ENCODE assay signal across 2 cellular contexts in genomic region chr17:50210249-50211225, GRCh38.
TF ChIP-seq lines count a peak whose summit lies in the region.

No MANE protein-coding gene starts in this region.

TF ChIP-seq in HCT116, 20 proteins besides CTCF, POLR2A, EP300 and RAD21:
- TF ChIP-seq TCF7L2 (IDR thresholded peaks at IDR 0.05; ENCODE audit: borderline replicate concordance, extremely low read depth, insufficient read depth, insufficient read length) (peak; percentile 76), EZH2phosphoT487 (IDR thresholded peaks at IDR 0.05; ENCODE audit: borderline replicate concordance) (no peak)
TF ChIP-seq in HCT116: peak in this region for 1.

TF ChIP-seq in K562, 482 proteins besides CTCF, POLR2A, EP300 and RAD21:
- TF ChIP-seq NR1H2 (CRISPR knock-in tag; IDR thresholded peaks at IDR 0.05), result no peak
- TF ChIP-seq ZBTB7A (IDR thresholded peaks at IDR 0.05; ENCODE audit: borderline replicate concordance, control insufficient read depth, low read depth, low read length), result peak; percentile 94
- TF ChIP-seq FOSL1 (tag; conservative IDR thresholded peaks at IDR 0.05), result peak; percentile 69
- peak; percentile 43; the same call in 1 of the 2 replicates for TF ChIP-seq LEF1 (IDR thresholded peaks at IDR 0.05)
- peak; percentile 17; the same call in 1 of the 2 replicates for TF ChIP-seq ATF7 (IDR thresholded peaks at IDR 0.05)
- peak; percentile 68 for TF ChIP-seq EGR1 (conservative IDR thresholded peaks at IDR 0.05)
- peak; percentile 9; the same call in 1 of the 2 replicates for TF ChIP-seq TEAD4 (IDR thresholded peaks at IDR 0.05; ENCODE audit: low read length)
- TF ChIP-seq TEAD4 (CRISPR knock-in tag; IDR thresholded peaks at IDR 0.05; ENCODE audit: borderline replicate concordance), result no peak
- no peak for TF ChIP-seq BCL6 (CRISPR knock-in tag; IDR thresholded peaks at IDR 0.05)
- peak; percentile 30 for TF ChIP-seq CBFA2T2 (conservative IDR thresholded peaks at IDR 0.05)
- TF ChIP-seq NR4A1 (CRISPR knock-in tag; IDR thresholded peaks at IDR 0.05), result no peak
- TF ChIP-seq NR4A1 (tag; IDR thresholded peaks at IDR 0.05), result 0 out of 2 replicates have a peak, but pooled peaks have one; percentile 23
- peak; percentile 75 for TF ChIP-seq ARID1B (IDR thresholded peaks at IDR 0.05)
- TF ChIP-seq ZNF133 (CRISPR knock-in tag; IDR thresholded peaks at IDR 0.05), result no peak
- TF ChIP-seq CHD1 (IDR thresholded peaks at IDR 0.05; ENCODE audit: low read length), result peak; percentile 44
- TF ChIP-seq GATAD2A (IDR thresholded peaks at IDR 0.05), result 0 out of 2 replicates have a peak, but pooled peaks have one; percentile 27
- no peak for TF ChIP-seq USF1 (CRISPR knock-in tag; IDR thresholded peaks at IDR 0.05)
- TF ChIP-seq TFAP4 (CRISPR knock-in tag; IDR thresholded peaks at IDR 0.05; ENCODE audit: borderline replicate concordance), result peak; percentile 22; the same call in 1 of the 2 replicates
- TF ChIP-seq RFX7 (CRISPR knock-in tag; IDR thresholded peaks at IDR 0.05), result no peak
- no peak for TF ChIP-seq ATF2 (CRISPR knock-in tag; IDR thresholded peaks at IDR 0.05)
- no peak for TF ChIP-seq NR2C2 (CRISPR knock-in tag; IDR thresholded peaks at IDR 0.05)
- peak; percentile 39; the same call in 1 of the 2 replicates for TF ChIP-seq NR2C2 (tag; IDR thresholded peaks at IDR 0.05)
- no peak for TF ChIP-seq E2F1 (CRISPR knock-in tag; IDR thresholded peaks at IDR 0.05)
- TF ChIP-seq TEAD1 (CRISPR knock-in tag; IDR thresholded peaks at IDR 0.05), result peak in 1 of 2 experiments; percentile 13; a peak in 1 of 4 replicates
- TF ChIP-seq CBFA2T3 (IDR thresholded peaks at IDR 0.05), result peak; percentile 49
- TF ChIP-seq GATAD2B (IDR thresholded peaks at IDR 0.05; ENCODE audit: borderline replicate concordance), result no peak
- peak; percentile 78; the same call in 1 of the 2 replicates for TF ChIP-seq SMARCE1 (IDR thresholded peaks at IDR 0.05)
- peak; percentile 79; the same call in 1 of the 2 replicates for TF ChIP-seq JUN (IDR thresholded peaks at IDR 0.05; ENCODE audit: borderline replicate concordance, low read depth, low read length)
- no peak for TF ChIP-seq JUN (CRISPR knock-in tag; IDR thresholded peaks at IDR 0.05; ENCODE audit: borderline replicate concordance)
- peak; percentile 84 for TF ChIP-seq ATF3 (IDR thresholded peaks at IDR 0.05)
- no peak for TF ChIP-seq ATF3 (CRISPR knock-in tag; conservative IDR thresholded peaks at IDR 0.05)
- TF ChIP-seq HCFC1 (IDR thresholded peaks at IDR 0.05; ENCODE audit: low read depth, low read length), result no peak
- no peak for TF ChIP-seq ZNF561 (CRISPR knock-in tag; conservative IDR thresholded peaks at IDR 0.05)
- no peak for TF ChIP-seq ETV5 (CRISPR knock-in tag; IDR thresholded peaks at IDR 0.05; ENCODE audit: low read depth)
- no peak for TF ChIP-seq ZNF436 (CRISPR knock-in tag; IDR thresholded peaks at IDR 0.05)
- TF ChIP-seq MLLT1 (IDR thresholded peaks at IDR 0.05), result peak in 1 of 2 experiments; percentile 20; a peak in 1 of 4 replicates
- 0 out of 2 replicates have a peak, but pooled peaks have one; percentile 10 for TF ChIP-seq TCF3 (CRISPR knock-in tag; IDR thresholded peaks at IDR 0.05)
- no peak for TF ChIP-seq ETS2 (tag; IDR thresholded peaks at IDR 0.05; ENCODE audit: borderline replicate concordance, poor library complexity, severe bottlenecking)
- no peak for TF ChIP-seq NFIC (IDR thresholded peaks at IDR 0.05)
- TF ChIP-seq THAP12 (CRISPR knock-in tag; IDR thresholded peaks at IDR 0.05), result no peak
- peak; percentile 12; the same call in 1 of the 2 replicates for TF ChIP-seq BHLHE40 (IDR thresholded peaks at IDR 0.05; ENCODE audit: low read length)
- no peak for TF ChIP-seq TRIM24 (IDR thresholded peaks at IDR 0.05)
- peak; percentile 22; the same call in 1 of the 2 replicates for TF ChIP-seq DPF2 (IDR thresholded peaks at IDR 0.05)
- peak; percentile 17 for TF ChIP-seq CCNT2 (IDR thresholded peaks at IDR 0.05; ENCODE audit: borderline replicate concordance, extremely low read depth, insufficient read length, low read depth, low read length)
- TF ChIP-seq POLR2AphosphoS5 (IDR thresholded peaks at IDR 0.05; ENCODE audit: control insufficient read depth, insufficient read depth, low read depth, low read length), result no peak
- TF ChIP-seq JUND (IDR thresholded peaks at IDR 0.05; ENCODE audit: borderline replicate concordance, low read depth, low read length), result peak; percentile 87
- peak; percentile 53; the same call in 1 of the 3 replicates for TF ChIP-seq JUND (tag; IDR thresholded peaks at IDR 0.05; ENCODE audit: borderline replicate concordance, low read depth, low read length)
- TF ChIP-seq SMARCA4 (IDR thresholded peaks at IDR 0.05), result peak; percentile 70
- peak; percentile 52; the same call in 1 of the 2 replicates for TF ChIP-seq HES1 (IDR thresholded peaks at IDR 0.05; ENCODE audit: low read depth)
- TF ChIP-seq EWSR1 (IDR thresholded peaks at IDR 0.05; ENCODE audit: borderline replicate concordance, low read depth, partially characterized antibody), result no peak
- TF ChIP-seq PKNOX1 (IDR thresholded peaks at IDR 0.05), result peak; percentile 4; the same call in 1 of the 2 replicates
- no peak for TF ChIP-seq CREB1 (IDR thresholded peaks at IDR 0.05)
- peak; percentile 35; the same call in 1 of the 2 replicates for TF ChIP-seq CREB1 (CRISPR knock-in tag; IDR thresholded peaks at IDR 0.05)
